In the genomic region with DNA sequence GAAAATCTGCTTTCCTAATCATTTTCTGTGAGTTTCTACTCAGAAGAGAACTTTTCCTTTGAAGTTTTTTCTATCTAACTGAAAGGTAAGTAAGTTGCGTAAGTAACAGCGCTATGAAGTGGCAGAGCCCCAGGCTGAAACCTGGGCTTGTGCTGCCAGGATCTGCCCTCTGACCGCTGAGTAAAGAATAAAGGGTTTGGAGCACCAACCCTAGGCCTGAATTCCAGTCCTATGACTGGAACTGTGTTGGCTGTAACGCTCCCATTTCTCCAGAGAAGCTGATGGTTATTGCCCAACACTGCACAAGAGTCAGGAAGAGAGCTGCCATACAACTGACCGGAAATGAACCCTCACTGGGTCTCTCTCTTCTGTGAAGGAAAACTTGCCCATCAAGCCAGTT, we compare ENCODE assay signal across 1 cellular context.
TF ChIP-seq lines count a peak whose summit lies in the region.

No MANE protein-coding gene starts in this region.

TF ChIP-seq in HepG2, 621 proteins besides CTCF, POLR2A, EP300 and RAD21 (continued from another document):
- TF ChIP-seq SALL1 (CRISPR knock-in tag; IDR thresholded peaks at IDR 0.05) (0 out of 2 replicates have a peak, but pooled peaks have one; percentile 9), ZNF333 (CRISPR knock-in tag; IDR thresholded peaks at IDR 0.05; ENCODE audit: borderline replicate concordance) (no peak), HNRNPLL (IDR thresholded peaks at IDR 0.05; ENCODE audit: low read depth, low read length, poor library complexity, severe bottlenecking) (peak; percentile 49), TCF7 (IDR thresholded peaks at IDR 0.05; ENCODE audit: low read depth) (peak; percentile 22; the same call in 1 of the 2 replicates), NR2F1 (CRISPR knock-in tag; IDR thresholded peaks at IDR 0.05) (peak in 1 of 2 experiments; percentile 64; a peak in 2 of 4 replicates), GABPB1 (CRISPR knock-in tag; IDR thresholded peaks at IDR 0.05) (peak; percentile 20; the same call in 1 of the 2 replicates), ETV5 (CRISPR knock-in tag; IDR thresholded peaks at IDR 0.05; ENCODE audit: borderline replicate concordance) (peak; percentile 24; the same call in 1 of the 2 replicates), ZNF644 (CRISPR knock-in tag; IDR thresholded peaks at IDR 0.05; ENCODE audit: low read depth) (peak; percentile 81), ZNF446 (CRISPR knock-in tag; IDR thresholded peaks at IDR 0.05) (no peak), TEAD3 (CRISPR knock-in tag; optimal IDR thresholded peaks at IDR 0.05; ENCODE audit: borderline replicate concordance) (peak; percentile 32)
- TF ChIP-seq, protein P1, sequence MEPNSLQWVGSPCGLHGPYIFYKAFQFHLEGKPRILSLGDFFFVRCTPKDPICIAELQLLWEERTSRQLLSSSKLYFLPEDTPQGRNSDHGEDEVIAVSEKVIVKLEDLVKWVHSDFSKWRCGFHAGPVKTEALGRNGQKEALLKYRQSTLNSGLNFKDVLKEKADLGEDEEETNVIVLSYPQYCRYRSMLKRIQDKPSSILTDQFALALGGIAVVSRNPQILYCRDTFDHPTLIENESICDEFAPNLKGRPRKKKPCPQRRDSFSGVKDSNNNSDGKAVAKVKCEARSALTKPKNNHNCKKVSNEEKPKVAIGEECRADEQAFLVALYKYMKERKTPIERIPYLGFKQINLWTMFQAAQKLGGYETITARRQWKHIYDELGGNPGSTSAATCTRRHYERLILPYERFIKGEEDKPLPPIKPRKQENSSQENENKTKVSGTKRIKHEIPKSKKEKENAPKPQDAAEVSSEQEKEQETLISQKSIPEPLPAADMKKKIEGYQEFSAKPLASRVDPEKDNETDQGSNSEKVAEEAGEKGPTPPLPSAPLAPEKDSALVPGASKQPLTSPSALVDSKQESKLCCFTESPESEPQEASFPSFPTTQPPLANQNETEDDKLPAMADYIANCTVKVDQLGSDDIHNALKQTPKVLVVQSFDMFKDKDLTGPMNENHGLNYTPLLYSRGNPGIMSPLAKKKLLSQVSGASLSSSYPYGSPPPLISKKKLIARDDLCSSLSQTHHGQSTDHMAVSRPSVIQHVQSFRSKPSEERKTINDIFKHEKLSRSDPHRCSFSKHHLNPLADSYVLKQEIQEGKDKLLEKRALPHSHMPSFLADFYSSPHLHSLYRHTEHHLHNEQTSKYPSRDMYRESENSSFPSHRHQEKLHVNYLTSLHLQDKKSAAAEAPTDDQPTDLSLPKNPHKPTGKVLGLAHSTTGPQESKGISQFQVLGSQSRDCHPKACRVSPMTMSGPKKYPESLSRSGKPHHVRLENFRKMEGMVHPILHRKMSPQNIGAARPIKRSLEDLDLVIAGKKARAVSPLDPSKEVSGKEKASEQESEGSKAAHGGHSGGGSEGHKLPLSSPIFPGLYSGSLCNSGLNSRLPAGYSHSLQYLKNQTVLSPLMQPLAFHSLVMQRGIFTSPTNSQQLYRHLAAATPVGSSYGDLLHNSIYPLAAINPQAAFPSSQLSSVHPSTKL (CRISPR knock-in tag; IDR thresholded peaks at IDR 0.05): peak; percentile 26; the same call in 1 of the 2 replicates
TF ChIP-seq in HepG2: peak in this region for 16.
